32 cellular contexts compared by ENCODE assay signal in genomic region chr13:113307491-113307890, GRCh38. TPM values are rescaled to one million over a fixed set of nuclear protein-coding genes. Genes with fewer than 3 reads are reported as not detected.
"Had no signal": no experiment of that assay in that cellular context is flagged by ENCODE, and none has a peak within 500 bp of the region (broad histone marks: within the 10 kb centered on the region; RNA-seq: fewer than 3 reads in every experiment).

No MANE protein-coding gene starts in this region.

- H3K27me3 Mint-ChIP-seq: activated B cell treated with CpG ODN at 0.5 μM for 24 hours; activated CD8-positive, alpha-beta T cell treated with anti-CD3 and anti-CD28 coated beads for 36 hours; activated naive CD4-positive, alpha-beta T cell treated with anti-CD3 and anti-CD28 coated beads, Interleukin-2, amount 50 U/mL, for 24 hours; activated naive CD8-positive, alpha-beta T cell treated with anti-CD3 and anti-CD28 coated beads, Interleukin-2, amount 10 ng/mL, durations not matched to agents 7 days and 5 days; activated T-helper 17 cell treated with anti-CD3 and anti-CD28 coated beads, Interleukin-2, amount 50 U/mL, for 72 hours; central memory CD8-positive, alpha-beta T cell; T-helper 17 cell had no signal

- H3K27ac Mint-ChIP-seq: activated B cell treated with CpG ODN at 0.5 μM for 24 hours; activated CD8-positive, alpha-beta T cell treated with anti-CD3 and anti-CD28 coated beads for 36 hours; activated naive CD4-positive, alpha-beta T cell treated with anti-CD3 and anti-CD28 coated beads, Interleukin-2, amount 50 U/mL, for 24 hours; activated naive CD8-positive, alpha-beta T cell treated with anti-CD3 and anti-CD28 coated beads, Interleukin-2, amount 10 ng/mL, durations not matched to agents 7 days and 5 days; activated T-helper 17 cell treated with anti-CD3 and anti-CD28 coated beads, Interleukin-2, amount 50 U/mL, for 72 hours; T-helper 2 cell treated with Interferon-gamma antibody and Interleukin-4, amounts not matched to agents 5 μg/mL and 100 μg/mL, for 36 hours had no signal

- H3K4me3 Mint-ChIP-seq: activated B cell treated with CpG ODN at 0.5 μM for 24 hours; activated CD8-positive, alpha-beta T cell treated with anti-CD3 and anti-CD28 coated beads for 36 hours; activated naive CD4-positive, alpha-beta T cell treated with anti-CD3 and anti-CD28 coated beads, Interleukin-2, amount 50 U/mL, for 24 hours; activated naive CD8-positive, alpha-beta T cell treated with anti-CD3 and anti-CD28 coated beads, Interleukin-2, amount 10 ng/mL, durations not matched to agents 7 days and 5 days; activated T-cell treated with anti-CD3 and anti-CD28 coated beads, Interleukin-2, amount 50 U/mL, for 4 hours; activated T-helper 17 cell treated with anti-CD3 and anti-CD28 coated beads, Interleukin-2, amount 50 U/mL, for 72 hours; central memory CD8-positive, alpha-beta T cell; T-helper 17 cell; T-helper 2 cell treated with Interferon-gamma antibody and Interleukin-4, amounts not matched to agents 5 μg/mL and 100 μg/mL, for 36 hours had no signal

- DNase-seq: activated B cell treated with CpG ODN at 0.5 μM for 24 hours; activated CD4-positive, alpha-beta T cell treated with anti-CD3 and anti-CD28 coated beads for 48 hours; activated CD4-positive, alpha-beta T cell treated with anti-CD3 and anti-CD28 coated beads, Interleukin-2, amount 50 U/mL, for 1 hour; activated CD4-positive, alpha-beta T cell treated with anti-CD3 and anti-CD28 coated beads, Interleukin-2, amount 50 U/mL, for 48 hours; activated CD8-positive, alpha-beta memory T cell treated with anti-CD3 and anti-CD28 coated beads for 24 hours; activated CD8-positive, alpha-beta T cell treated with anti-CD3 and anti-CD28 coated beads for 36 hours; activated effector memory CD4-positive, alpha-beta T cell treated with Interleukin-2 at 50 U/mL for 16 hours; activated gamma-delta T cell treated with Interleukin-2 at 50 U/mL for 16 hours; activated naive CD4-positive, alpha-beta T cell treated with Interleukin-2 at 50 U/mL for 16 hours; activated naive CD8-positive, alpha-beta T cell treated with anti-CD3 and anti-CD28 coated beads, Interleukin-2, amount 10 ng/mL, durations not matched to agents 7 days and 5 days; activated T-cell treated with anti-CD3 and anti-CD28 coated beads, Interleukin-2, amount 50 U/mL, for 4 hours; brain microvascular endothelial cell; colonic mucosa; effector CD8-positive, alpha-beta T cell; foreskin melanocyte; heart right ventricle; hippocampal formation; T-helper 1 cell; T-helper 17 cell; T1000; WERI-Rb-1 had no signal

- ATAC-seq: activated CD4-positive, CD25-positive, alpha-beta regulatory T cell treated with anti-CD3 and anti-CD28 coated beads, Interleukin-2, amount 50 U/mL, for 24 hours; activated CD8-positive, alpha-beta T cell treated with anti-CD3 and anti-CD28 coated beads for 36 hours; activated T-cell treated with anti-CD3 and anti-CD28 coated beads, Interleukin-2, amount 50 U/mL, for 4 hours; activated T-helper 17 cell treated with anti-CD3 and anti-CD28 coated beads, Interleukin-2, amount 50 U/mL, for 72 hours; gastroesophageal sphincter; heart right ventricle; T-helper 17 cell had no signal

- H3K27ac ChIP-seq: ascending aorta, brain microvascular endothelial cell, colonic mucosa, esophagus muscularis mucosa, gastroesophageal sphincter, heart right ventricle, WERI-Rb-1 had no signal

- H3K27me3 ChIP-seq: ascending aorta, brain microvascular endothelial cell, colonic mucosa, esophagus muscularis mucosa, gastroesophageal sphincter, heart right ventricle had no signal

- H3K4me1 Mint-ChIP-seq: activated T-helper 17 cell treated with anti-CD3 and anti-CD28 coated beads, Interleukin-2, amount 50 U/mL, for 72 hours had no signal

- FAIRE-seq: bronchial epithelial cell, endometrium had no signal

- H3K9me3 ChIP-seq: ascending aorta, colonic mucosa, esophagus muscularis mucosa, gastroesophageal sphincter, heart right ventricle had no signal

- H3K4me1 ChIP-seq: ascending aorta had no signal

- H3K4me3 ChIP-seq: ascending aorta, colonic mucosa, esophagus muscularis mucosa, gastroesophageal sphincter, heart right ventricle had no signal

- H3K9me3 Mint-ChIP-seq: activated B cell treated with CpG ODN at 0.5 μM for 24 hours; activated CD8-positive, alpha-beta T cell treated with anti-CD3 and anti-CD28 coated beads for 36 hours; activated naive CD4-positive, alpha-beta T cell treated with anti-CD3 and anti-CD28 coated beads, Interleukin-2, amount 50 U/mL, for 24 hours; activated naive CD8-positive, alpha-beta T cell treated with anti-CD3 and anti-CD28 coated beads, Interleukin-2, amount 10 ng/mL, durations not matched to agents 7 days and 5 days; activated T-cell treated with anti-CD3 and anti-CD28 coated beads, Interleukin-2, amount 50 U/mL, for 4 hours; activated T-helper 17 cell treated with anti-CD3 and anti-CD28 coated beads, Interleukin-2, amount 50 U/mL, for 72 hours; central memory CD8-positive, alpha-beta T cell; T-helper 2 cell treated with Interferon-gamma antibody and Interleukin-4, amounts not matched to agents 5 μg/mL and 100 μg/mL, for 36 hours had no signal

RNA-seq across cellular contexts. Expression of gene GRTP1, which starts 56.4 kb away (rescaled TPM):
- total RNA-seq: activated B cell treated with CpG ODN at 0.5 μM for 24 hours; activated CD8-positive, alpha-beta T cell treated with anti-CD3 and anti-CD28 coated beads for 36 hours; activated naive CD8-positive, alpha-beta T cell treated with anti-CD3 and anti-CD28 coated beads, Interleukin-2, amount 10 ng/mL, durations not matched to agents 7 days and 5 days; glomerular endothelial cell had no signal
